Comparison of ENCODE assay signal across 18 cellular contexts in genomic region chr18:35239314-35239713, GRCh38. TPM values are rescaled to one million over a fixed set of nuclear protein-coding genes. Genes with fewer than 3 reads are reported as not detected.
A peak's percentile ranks its signal among the peaks of the same experiment; 100 is the strongest.
DNase-seq lines count a peak whose midpoint lies in the region; ATAC-seq and TF ChIP-seq lines count a peak whose summit lies in the region.
"Had no signal": no experiment of that assay in that cellular context is flagged by ENCODE, and none has a peak within 500 bp of the region (broad histone marks: within the 10 kb centered on the region; RNA-seq: fewer than 3 reads in every experiment).

No MANE protein-coding gene starts in this region.

- H3K36me3 Mint-ChIP-seq in CD4-positive, alpha-beta T cell (ENCODE audit: low read depth) = peaks cover 36% of the 10 kb centered on the region
- peaks cover 16% of the 10 kb centered on the region for H3K36me3 Mint-ChIP-seq in natural killer cell treated with Interleukin-12 subunit alpha and Interleukin-12 subunit beta and Interleukin-15 and Interleukin-18, amount 100 ng/mL, for 72 hours

- H3K79me2 ChIP-seq in MM.1S (ENCODE audit: low read length) = peaks cover 7% of the 10 kb centered on the region; the same call in 1 of the 2 replicates

- no peak overlapping the region for H3K27ac ChIP-seq in CD4-positive, alpha-beta T cell (ENCODE audit: low read depth, low read length)
- no peak overlapping the region for H3K27ac ChIP-seq in MM.1S (ENCODE audit: low read length)
- peak overlapping the region; percentile 77 for H3K27ac ChIP-seq in caudate nucleus (ENCODE audit: low read depth, low read length)
- H3K27ac ChIP-seq in uterus = no peak overlapping the region

- H3K9ac ChIP-seq in MM.1S (ENCODE audit: low read length) = no peak overlapping the region

- intact Hi-C loops in CD4-positive, alpha-beta T cell (cut with DNase I, micrococcal nuclease) = loop anchor here in 1 of 2 experiments (10.0 kb wide), 1 partner anchor 345 kb away; the partner anchor contains the start of gene GALNT1
- intact Hi-C loops in uterus (cut with DNase I; ENCODE audit: low total_unique reads) = no loop called here

- no peak for ATAC-seq in CD4-positive, alpha-beta T cell (ENCODE audit: poor library complexity)
- ATAC-seq in natural killer cell treated with Interleukin-12 subunit alpha and Interleukin-12 subunit beta and Interleukin-15 and Interleukin-18, amount 100 ng/mL, for 72 hours = no peak
- ATAC-seq in HG03469 (IDR thresholded peaks at IDR 0.05; ENCODE audit: unreplicated experiment) (no peak), HG03196 (IDR thresholded peaks at IDR 0.05; ENCODE audit: unreplicated experiment) (no peak)
- ATAC-seq: activated CD8-positive, alpha-beta T cell treated with anti-CD3 and anti-CD28 coated beads for 36 hours; activated naive CD4-positive, alpha-beta T cell treated with anti-CD3 and anti-CD28 coated beads, Interleukin-2, amount 50 U/mL, for 72 hours; left colon; mucosa of descending colon had no signal

- H2AFZ ChIP-seq in MM.1S (ENCODE audit: low read length) = 0 out of 2 replicates have a peak overlapping the region, but pooled peaks have one; percentile 16

- no peaks in the 10 kb centered on the region for H3K9me3 Mint-ChIP-seq in CD4-positive, alpha-beta T cell
- peaks cover 4% of the 10 kb centered on the region for H3K9me3 Mint-ChIP-seq in natural killer cell treated with Interleukin-12 subunit alpha and Interleukin-12 subunit beta and Interleukin-15 and Interleukin-18, amount 100 ng/mL, for 72 hours
- H3K9me3 Mint-ChIP-seq: H9 had no signal

- H4K20me1 ChIP-seq in MM.1S (ENCODE audit: insufficient read depth, low read length) = no peaks in the 10 kb centered on the region

- peak overlapping the region; percentile 80 for H3K4me3 Mint-ChIP-seq in CD4-positive, alpha-beta T cell
- H3K4me3 Mint-ChIP-seq in natural killer cell treated with Interleukin-12 subunit alpha and Interleukin-12 subunit beta and Interleukin-15 and Interleukin-18, amount 100 ng/mL, for 72 hours = peak overlapping the region; percentile 32

- H3K4me3 ChIP-seq in MM.1S (ENCODE audit: low read length) (no peak overlapping the region), uterus (no peak overlapping the region)
- H3K4me3 ChIP-seq: mucosa of descending colon had no signal

- H3K36me3 ChIP-seq in MM.1S (replicated peaks; ENCODE audit: insufficient read depth, low read length) = 0 out of 2 replicates have a peak, but pooled peaks cover 2% of the 10 kb centered on the region
- no peaks in the 10 kb centered on the region for H3K36me3 ChIP-seq in uterus

- DNase-seq in CD4-positive, alpha-beta T cell = no peak
- DNase-seq in MM.1S = no peak
- no peak for DNase-seq in caudate nucleus (lab: John Stamatoyannopoulos, UW)
- DNase-seq in natural killer cell treated with Interleukin-12 subunit alpha and Interleukin-12 subunit beta and Interleukin-15 and Interleukin-18, amount 100 ng/mL, for 72 hours (ENCODE audit: low spot score) = no peak
- DNase-seq in uterus = no peak
- no peak for DNase-seq in GOT3 (lab: John Stamatoyannopoulos, UW)
- DNase-seq: activated CD8-positive, alpha-beta T cell treated with anti-CD3 and anti-CD28 coated beads for 36 hours; brain microvascular endothelial cell; cortex of kidney; H9; left colon; mucosa of descending colon; NCI-H1436 treated with DMSO at 0.1 percent for 48 hours; NCI-H226; sigmoid colon had no signal

- CTCF ChIA-PET in CD4-positive, alpha-beta T cell (lab: Charles Lee) = interaction anchor here (1.1 to 2.0 kb wide), 4 partner anchors 11 to 210 kb away, joined by 3 to 6 read pairs (median 4); no protein-coding TSS in a partner anchor

- peaks cover 27% of the 10 kb centered on the region for H3K4me1 Mint-ChIP-seq in CD4-positive, alpha-beta T cell (ENCODE audit: low read depth)
- peaks cover 10 to 19% of the 10 kb centered on the region in 2 donors for H3K4me1 Mint-ChIP-seq in natural killer cell treated with Interleukin-12 subunit alpha and Interleukin-12 subunit beta and Interleukin-15 and Interleukin-18, amount 100 ng/mL, for 72 hours (ENCODE audit: low read depth in 2 of 2)

- H3K27me3 ChIP-seq in CD4-positive, alpha-beta T cell (ENCODE audit: control insufficient read depth, insufficient read depth, low read length) = no peaks in the 10 kb centered on the region
- H3K27me3 ChIP-seq in MM.1S (replicated peaks; ENCODE audit: insufficient read depth, low read length) (no peaks in the 10 kb centered on the region), uterus (no peaks in the 10 kb centered on the region)
- H3K27me3 ChIP-seq: brain microvascular endothelial cell, sigmoid colon had no signal

- H3K4me2 ChIP-seq in MM.1S (ENCODE audit: low read depth, low read length) = no peak overlapping the region

- POLR2A ChIA-PET in CD4-positive, alpha-beta T cell (lab: Charles Lee) = interaction anchor here (1.6 to 2.9 kb wide), 6 partner anchors 28 to 263 kb away, joined by 4 to 30 read pairs (median 18); partner anchors contain the start of genes MAPRE2, ZNF24 and ZSCAN30

- no peaks in the 10 kb centered on the region for H3K9me3 ChIP-seq in CD4-positive, alpha-beta T cell (ENCODE audit: control insufficient read depth, low read length)
- H3K9me3 ChIP-seq in MM.1S (replicated peaks; ENCODE audit: insufficient read depth, low read length) (no peaks in the 10 kb centered on the region), uterus (no peaks in the 10 kb centered on the region)
- H3K9me3 ChIP-seq: mucosa of descending colon, sigmoid colon had no signal

- no peaks in the 10 kb centered on the region for H3K9me2 ChIP-seq in MM.1S (replicated peaks; ENCODE audit: insufficient read depth, low read length)

- no peaks in the 10 kb centered on the region for H3K27me3 Mint-ChIP-seq in CD4-positive, alpha-beta T cell
- H3K27me3 Mint-ChIP-seq in natural killer cell treated with Interleukin-12 subunit alpha and Interleukin-12 subunit beta and Interleukin-15 and Interleukin-18, amount 100 ng/mL, for 72 hours = no peaks in the 10 kb centered on the region
- H3K27me3 Mint-ChIP-seq: activated CD8-positive, alpha-beta T cell treated with anti-CD3 and anti-CD28 coated beads for 36 hours had no signal

- 0 out of 2 replicates have a peak, but pooled peaks cover 3% of the 10 kb centered on the region for H3K4me1 ChIP-seq in MM.1S (ENCODE audit: low read length)
- H3K4me1 ChIP-seq in uterus = peaks cover 0 to 4% of the 10 kb centered on the region in 2 donors

- TF ChIP-seq CTCF in CD4-positive, alpha-beta T cell (IDR thresholded peaks at IDR 0.05) = no peak
- TF ChIP-seq CTCF in MM.1S (IDR thresholded peaks at IDR 0.05; ENCODE audit: low read length) (no peak), uterus (IDR thresholded peaks at IDR 0.05) (no peak)

- peak overlapping the region; percentile 52 for H3K27ac Mint-ChIP-seq in CD4-positive, alpha-beta T cell
- H3K27ac Mint-ChIP-seq in natural killer cell treated with Interleukin-12 subunit alpha and Interleukin-12 subunit beta and Interleukin-15 and Interleukin-18, amount 100 ng/mL, for 72 hours = peak overlapping the region in 1 of 2 donors; percentile 97

- no peaks in the 10 kb centered on the region for H3F3A ChIP-seq in MM.1S (ENCODE audit: insufficient read depth, low read length)

- no peak for TF ChIP-seq POLR2A in uterus (IDR thresholded peaks at IDR 0.05)

RNA-seq across cellular contexts. Expression of gene ZNF397, which starts 1.5 kb away (rescaled TPM):
- 10 to 100 TPM in 1 of 2 experiments, 1 to 10 TPM in 1; 7.6 to 10.0 TPM for total RNA-seq in CD4-positive, alpha-beta T cell
- 10 to 100 TPM; 12.5 to 15.0 TPM for total RNA-seq in natural killer cell treated with Interleukin-12 subunit alpha and Interleukin-12 subunit beta and Interleukin-15 and Interleukin-18, amount 100 ng/mL, for 72 hours
- 10 to 100 TPM in 3 of 4 donors, 1 to 10 TPM in 1; 6.1 to 69.5 (median 31.7) TPM for total RNA-seq in uterus

RNA-seq across cellular contexts. Expression of gene ZSCAN30, which starts 50.7 kb away (rescaled TPM):
- total RNA-seq in CD4-positive, alpha-beta T cell = 10 to 100 TPM in 1 of 2 experiments, 1 to 10 TPM in 1; 9.6 to 11.6 TPM
- 10 to 100 TPM; 22.2 to 25.6 TPM for total RNA-seq in natural killer cell treated with Interleukin-12 subunit alpha and Interleukin-12 subunit beta and Interleukin-15 and Interleukin-18, amount 100 ng/mL, for 72 hours
- 10 to 100 TPM in 3 of 4 donors, 1 to 10 TPM in 1; 5.0 to 40.3 (median 17.8) TPM for total RNA-seq in uterus
